In genomic region chr2:231132126-231132525, GRCh38 we compare ENCODE assay signal across 18 cellular contexts. TPM values are rescaled to one million over a fixed set of nuclear protein-coding genes. Genes with fewer than 3 reads are reported as not detected.
DNase-seq lines count a peak whose midpoint lies in the region; ATAC-seq and TF ChIP-seq lines count a peak whose summit lies in the region.
"Had no signal": no experiment of that assay in that cellular context is flagged by ENCODE, and none has a peak within 500 bp of the region (broad histone marks: within the 10 kb centered on the region; RNA-seq: fewer than 3 reads in every experiment).

No MANE protein-coding gene starts in this region.

- no peaks in the 10 kb centered on the region for H3K27me3 ChIP-seq in gastroesophageal sphincter
- H3K27me3 ChIP-seq: brain microvascular endothelial cell, ovary, tibial nerve had no signal

- H3K9me3 ChIP-seq in mesodermal cell (ENCODE audit: control insufficient read depth, low read length) (no peaks in the 10 kb centered on the region), gastroesophageal sphincter (no peaks in the 10 kb centered on the region)
- H3K9me3 ChIP-seq: ovary, tibial nerve had no signal

- no peaks in the 10 kb centered on the region for H3K27me3 Mint-ChIP-seq in endothelial cell (ENCODE audit: unreplicated experiment)
- H3K27me3 Mint-ChIP-seq: activated CD4-positive, alpha-beta memory T cell treated with anti-CD3 and anti-CD28 coated beads, Interleukin-2, amount 10 ng/mL, durations not matched to agents 7 days and 5 days; memory B cell had no signal

- peak overlapping the region; percentile 59 for H3K27ac ChIP-seq in mesodermal cell (ENCODE audit: low read depth, low read length, severe bottlenecking)
- H3K27ac ChIP-seq in gastroesophageal sphincter, result peak overlapping the region in 1 of 4 donors; percentile 53
- H3K27ac ChIP-seq: brain microvascular endothelial cell, KMS-11, ovary, tibial nerve had no signal

- no peaks in the 10 kb centered on the region for H3K9me3 Mint-ChIP-seq in endothelial cell (ENCODE audit: unreplicated experiment)
- H3K9me3 Mint-ChIP-seq: activated CD4-positive, alpha-beta memory T cell treated with anti-CD3 and anti-CD28 coated beads, Interleukin-2, amount 10 ng/mL, durations not matched to agents 7 days and 5 days; memory B cell had no signal

- ATAC-seq in gastroesophageal sphincter, result no peak

- peak overlapping the region; percentile 82 for H3K27ac Mint-ChIP-seq in endothelial cell (ENCODE audit: unreplicated experiment)
- H3K27ac Mint-ChIP-seq: activated CD4-positive, alpha-beta memory T cell treated with anti-CD3 and anti-CD28 coated beads, Interleukin-2, amount 10 ng/mL, durations not matched to agents 7 days and 5 days; memory B cell had no signal

- no peak for TF ChIP-seq CTCF in AG10803 (conservative IDR thresholded peaks at IDR 0.05; ENCODE audit: low read length)
- TF ChIP-seq CTCF in endothelial cell (IDR thresholded peaks at IDR 0.05; ENCODE audit: unreplicated experiment), result no peak
- TF ChIP-seq CTCF in gastroesophageal sphincter (IDR thresholded peaks at IDR 0.05), result no peak

- no peak for TF ChIP-seq POLR2A in gastroesophageal sphincter (IDR thresholded peaks at IDR 0.05)

- peak; percentile 48 for DNase-seq in AG10803 (ENCODE audit: low read depth)
- DNase-seq in NCI-H226, result peak; percentile 61
- DNase-seq in endothelial cell (ENCODE audit: low spot score), result no peak
- DNase-seq in posterior vena cava (ENCODE audit: low spot score), result no peak
- DNase-seq in NCI-H69 (lab: John Stamatoyannopoulos, UW), result no peak
- DNase-seq in T-helper 9 cell, result no peak
- DNase-seq: activated CD4-positive, alpha-beta memory T cell treated with anti-CD3 and anti-CD28 coated beads, Interleukin-2, amount 10 ng/mL, durations not matched to agents 7 days and 5 days; activated effector memory CD4-positive, alpha-beta T cell treated with Interleukin-2 at 50 U/mL for 16 hours; brain microvascular endothelial cell; NCI-H1694 treated with DMSO at 0.1 percent for 48 hours; NCI-H526; ovary; stimulated activated CD4-positive, alpha-beta T cell treated with anti-CD3 and anti-CD28 coated beads, Interleukin-15, amount 100 ng/mL, for 24 hours had no signal

- H3K4me3 ChIP-seq in AG10803 (ENCODE audit: low read length) (no peak overlapping the region), mesodermal cell (ENCODE audit: extremely low read depth, insufficient read depth, low read length, poor library complexity, severe bottlenecking) (no peak overlapping the region), gastroesophageal sphincter (no peak overlapping the region)
- H3K4me3 ChIP-seq: ovary, tibial nerve had no signal

- peaks cover 4% of the 10 kb centered on the region for H3K36me3 ChIP-seq in mesodermal cell (ENCODE audit: control insufficient read depth, insufficient read depth, low read length)
- no peaks in the 10 kb centered on the region for H3K36me3 ChIP-seq in gastroesophageal sphincter
- H3K36me3 ChIP-seq: brain microvascular endothelial cell, ovary, tibial nerve had no signal

- H3K4me1 ChIP-seq in mesodermal cell (ENCODE audit: control insufficient read depth, insufficient read depth, low read length, poor library complexity, severe bottlenecking) (peaks cover 23% of the 10 kb centered on the region), gastroesophageal sphincter (peaks cover 0 to 46% (median 0%) of the 10 kb centered on the region in 3 donors)

- no peak overlapping the region for H3K4me3 Mint-ChIP-seq in endothelial cell (ENCODE audit: unreplicated experiment)
- H3K4me3 Mint-ChIP-seq: activated CD4-positive, alpha-beta memory T cell treated with anti-CD3 and anti-CD28 coated beads, Interleukin-2, amount 10 ng/mL, durations not matched to agents 7 days and 5 days; memory B cell had no signal

- H3K4me1 Mint-ChIP-seq in endothelial cell (ENCODE audit: unreplicated experiment), result peaks cover 25% of the 10 kb centered on the region
- H3K4me1 Mint-ChIP-seq: activated CD4-positive, alpha-beta memory T cell treated with anti-CD3 and anti-CD28 coated beads, Interleukin-2, amount 10 ng/mL, durations not matched to agents 7 days and 5 days had no signal

- 100% methylated on average over 1 of the region's 1 CpG; no CpG with 5 or more reads in 1 of the 2 experiments for WGBS in mesodermal cell (ENCODE audit: insufficient coverage in 2 of 2), 2 experiments
- WGBS in gastroesophageal sphincter (ENCODE audit: low coverage in 1 of 2), 2 donors, result 53 to 100% methylated on average over 1 of the region's 1 CpG

- TF ChIP-seq EP300 in gastroesophageal sphincter (IDR thresholded peaks at IDR 0.05), result no peak

- H3K36me3 Mint-ChIP-seq in endothelial cell (ENCODE audit: low read depth, unreplicated experiment), result no peaks in the 10 kb centered on the region
- H3K36me3 Mint-ChIP-seq: memory B cell had no signal

- intact Hi-C loops in posterior vena cava (cut with DNase I), result no loop called here

RNA-seq across cellular contexts. Expression of gene HTR2B, which starts 7.3 kb away (rescaled TPM):
- 0.80 TPM for total RNA-seq in endothelial cell (ENCODE audit: unreplicated experiment)
- 0.11 TPM for polyA plus RNA-seq in mesodermal cell (2013, experiment 1 of 2)
- 0.15 TPM for polyA plus RNA-seq in mesodermal cell (2013, experiment 2 of 2)
- total RNA-seq in gastroesophageal sphincter, result 10 to 100 TPM in 3 of 4 donors, 1 to 10 TPM in 1; 6.8 to 17.3 (median 16.0) TPM
- total RNA-seq in posterior vena cava, result 1 to 10 TPM; 4.9 to 9.4 TPM

Comparison
In these comparisons a context has a peak if more than half of its experiments do, and no peak if none do; other contexts are left out.
1. DNase-seq: peak in AG10803 (single experiment) and NCI-H226 (single experiment); none in endothelial cell (single experiment), posterior vena cava (single experiment), NCI-H69 (single experiment) and T-helper 9 cell (single experiment).